24 cellular contexts compared by ENCODE assay signal in the genomic region with DNA sequence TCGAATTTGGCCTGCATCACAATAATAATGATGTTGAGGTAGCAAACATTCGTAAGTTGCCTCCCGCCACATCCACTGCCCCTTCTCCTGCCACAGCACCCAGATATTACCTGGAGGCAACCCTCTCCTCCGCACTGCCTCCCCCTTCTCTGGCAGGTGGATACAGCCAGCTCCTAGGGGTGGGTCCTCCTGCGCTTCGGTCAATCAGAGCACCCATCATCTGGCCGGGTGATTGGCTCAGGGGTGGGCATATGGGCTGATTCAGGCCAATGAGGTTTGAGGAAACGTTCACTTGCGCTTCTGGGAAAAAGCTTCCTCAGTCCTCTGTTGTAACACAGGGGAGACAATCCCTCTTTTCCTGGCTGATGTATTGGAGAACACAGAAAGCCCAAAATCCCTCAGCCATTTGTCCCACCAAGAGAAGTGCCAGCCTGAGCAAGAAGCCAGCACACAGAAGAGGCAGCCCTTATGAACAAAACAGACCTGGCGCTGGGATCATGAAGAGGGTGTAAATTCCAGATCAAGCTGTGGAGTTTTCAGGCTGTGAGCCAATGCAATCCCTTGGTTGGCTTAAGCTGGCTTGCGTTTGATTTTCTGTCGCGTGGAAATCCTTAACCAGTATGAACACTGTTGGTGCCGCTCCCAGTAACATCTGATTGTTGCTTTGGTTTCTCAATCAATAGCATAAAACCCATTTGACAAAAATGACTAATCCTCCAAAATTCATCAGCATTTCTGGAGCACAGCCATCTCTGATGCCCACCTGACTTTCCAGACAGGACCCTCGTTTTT.
DNase-seq lines count a peak whose midpoint lies in the region; ATAC-seq, FAIRE-seq and TF ChIP-seq lines count a peak whose summit lies in the region.
"Had no signal": no experiment of that assay in that cellular context is flagged by ENCODE, and none has a peak within 500 bp of the region (broad histone marks: within the 10 kb centered on the region; RNA-seq: fewer than 3 reads in every experiment).

No MANE protein-coding gene starts in this region.

- peaks cover 64% of the 10 kb centered on the region for H3K4me1 Mint-ChIP-seq in activated naive CD8-positive, alpha-beta T cell treated with anti-CD3 and anti-CD28 coated beads for 36 hours
- H3K4me1 Mint-ChIP-seq in activated naive CD8-positive, alpha-beta T cell treated with anti-CD3 and anti-CD28 coated beads, Interleukin-2, amount 50 U/mL, for 24 hours, result peaks cover 66% of the 10 kb centered on the region

- DNase-seq in activated naive CD8-positive, alpha-beta T cell treated with anti-CD3 and anti-CD28 coated beads for 36 hours, result no peak
- no peak for DNase-seq in activated naive CD8-positive, alpha-beta T cell treated with anti-CD3 and anti-CD28 coated beads, Interleukin-2, amount 50 U/mL, for 24 hours
- DNase-seq in NCI-H2227 (lab: John Stamatoyannopoulos, UW; ENCODE audit: unreplicated experiment) (peak; percentile 56), cerebellum (ENCODE audit: low spot score) (peak; percentile 90), kidney (no peak), DMS 273 treated with DMSO at 0.1 percent for 48 hours (lab: John Stamatoyannopoulos, UW) (no peak)
- DNase-seq: ACHN; activated CD4-positive, alpha-beta T cell treated with anti-CD3 and anti-CD28 coated beads, Interleukin-2, amount 50 U/mL, for 1 hour; activated effector memory CD4-positive, alpha-beta T cell treated with Interleukin-2 at 50 U/mL for 16 hours; Calu3; colonic mucosa; H7; NCI-H1436 treated with DMSO at 0.1 percent for 48 hours; NCI-H345; NK-92 treated with Interleukin-12 subunit alpha and Interleukin-12 subunit beta, amount 100 ng/mL, for 24 hours; Peyer's patch; T-helper 17 cell had no signal

- H3K9me3 ChIP-seq in skeletal muscle satellite cell (replicated peaks; ENCODE audit: low read length) (no peaks in the 10 kb centered on the region), kidney (ENCODE audit: control insufficient read depth in 1 of 2, low read length in 2 of 2) (no peaks in the 10 kb centered on the region)
- H3K9me3 ChIP-seq: colonic mucosa, Peyer's patch, vagina had no signal

- H3K27me3 ChIP-seq in skeletal muscle satellite cell (ENCODE audit: control insufficient read depth, insufficient read depth, low read length), result no peaks in the 10 kb centered on the region
- H3K27me3 ChIP-seq: colonic mucosa, Peyer's patch, vagina had no signal

- intact Hi-C loops in kidney (cut with DNase I), result no loop called here

- H3K36me3 ChIP-seq in skeletal muscle satellite cell (ENCODE audit: insufficient read depth, low read length) (no peaks in the 10 kb centered on the region), kidney (ENCODE audit: control insufficient read depth in 1 of 2, insufficient read depth in 2 of 2, low read length in 2 of 2) (no peaks in the 10 kb centered on the region)
- H3K36me3 ChIP-seq: colonic mucosa, Peyer's patch, vagina had no signal

- H3K27ac Mint-ChIP-seq in activated naive CD8-positive, alpha-beta T cell treated with anti-CD3 and anti-CD28 coated beads for 36 hours, result peak overlapping the region; percentile 32
- H3K27ac Mint-ChIP-seq in activated naive CD8-positive, alpha-beta T cell treated with anti-CD3 and anti-CD28 coated beads, Interleukin-2, amount 50 U/mL, for 24 hours, result no peak overlapping the region
- H3K27ac Mint-ChIP-seq: nephron had no signal

- no peak overlapping the region for H3K4me3 ChIP-seq in skeletal muscle satellite cell (ENCODE audit: low read length)
- no peak overlapping the region for H3K4me3 ChIP-seq in kidney (ENCODE audit: low read length in 2 of 2)
- H3K4me3 ChIP-seq: colonic mucosa, Peyer's patch, vagina had no signal

- no peak for FAIRE-seq in kidney (lab: Jason Lieb, UNC)

- H3K4me2 ChIP-seq in skeletal muscle satellite cell (ENCODE audit: low read length), result peak overlapping the region; percentile 26

- H3K36me3 Mint-ChIP-seq in activated naive CD8-positive, alpha-beta T cell treated with anti-CD3 and anti-CD28 coated beads for 36 hours, result peaks cover 9% of the 10 kb centered on the region
- peaks cover 1% of the 10 kb centered on the region for H3K36me3 Mint-ChIP-seq in activated naive CD8-positive, alpha-beta T cell treated with anti-CD3 and anti-CD28 coated beads, Interleukin-2, amount 50 U/mL, for 24 hours (ENCODE audit: low read depth)
- H3K36me3 Mint-ChIP-seq: brain had no signal

- no peak overlapping the region for H3K27ac ChIP-seq in kidney (ENCODE audit: low read depth in 2 of 2, low read length in 2 of 2)
- H3K27ac ChIP-seq: colonic mucosa, Peyer's patch, vagina, VCaP had no signal

- no peak for TF ChIP-seq CTCF in kidney (IDR thresholded peaks at IDR 0.05; ENCODE audit: borderline replicate concordance, extremely low read depth, insufficient read depth)

- H3K9ac ChIP-seq in skeletal muscle satellite cell (ENCODE audit: low read depth, low read length), result no peak overlapping the region
- no peak overlapping the region for H3K9ac ChIP-seq in kidney (ENCODE audit: low read length in 2 of 2)

- H3K9me3 Mint-ChIP-seq in activated naive CD8-positive, alpha-beta T cell treated with anti-CD3 and anti-CD28 coated beads for 36 hours, result peaks cover 5% of the 10 kb centered on the region
- peaks cover 4% of the 10 kb centered on the region for H3K9me3 Mint-ChIP-seq in activated naive CD8-positive, alpha-beta T cell treated with anti-CD3 and anti-CD28 coated beads, Interleukin-2, amount 50 U/mL, for 24 hours
- H3K9me3 Mint-ChIP-seq: IgD-negative memory B cell, nephron had no signal

- no peak for ATAC-seq in activated naive CD8-positive, alpha-beta T cell treated with anti-CD3 and anti-CD28 coated beads, Interleukin-2, amount 50 U/mL, for 24 hours
- ATAC-seq in HG03469 (IDR thresholded peaks at IDR 0.05; ENCODE audit: unreplicated experiment), result no peak
- ATAC-seq: T-helper 17 cell had no signal

- no peaks in the 10 kb centered on the region for H3K27me3 Mint-ChIP-seq in activated naive CD8-positive, alpha-beta T cell treated with anti-CD3 and anti-CD28 coated beads for 36 hours
- peaks cover 2% of the 10 kb centered on the region for H3K27me3 Mint-ChIP-seq in activated naive CD8-positive, alpha-beta T cell treated with anti-CD3 and anti-CD28 coated beads, Interleukin-2, amount 50 U/mL, for 24 hours
- H3K27me3 Mint-ChIP-seq: IgD-negative memory B cell, T-helper 17 cell had no signal

- H3K4me1 ChIP-seq in skeletal muscle satellite cell (ENCODE audit: control insufficient read depth, insufficient read depth, low read length) (peaks cover 27% of the 10 kb centered on the region), kidney (ENCODE audit: control insufficient read depth in 1 of 2, insufficient read depth in 1 of 2, low read depth in 1 of 2, low read length in 2 of 2) (no peaks in the 10 kb centered on the region)
- H3K4me1 ChIP-seq: colonic mucosa, vagina had no signal

- no peak overlapping the region for H3K4me3 Mint-ChIP-seq in activated naive CD8-positive, alpha-beta T cell treated with anti-CD3 and anti-CD28 coated beads for 36 hours
- H3K4me3 Mint-ChIP-seq in activated naive CD8-positive, alpha-beta T cell treated with anti-CD3 and anti-CD28 coated beads, Interleukin-2, amount 50 U/mL, for 24 hours, result no peak overlapping the region
- H3K4me3 Mint-ChIP-seq: brain, IgD-negative memory B cell, nephron, T-helper 17 cell had no signal

Comparison
In these comparisons a context has a peak if more than half of its experiments do, and no peak if none do; other contexts are left out.
1. DNase-seq: peak in NCI-H2227 (single experiment) and cerebellum (single experiment); none in activated naive CD8-positive, alpha-beta T cell treated with anti-CD3 and anti-CD28 coated beads for 36 hours (single experiment), activated naive CD8-positive, alpha-beta T cell treated with anti-CD3 and anti-CD28 coated beads, Interleukin-2, amount 50 U/mL, for 24 hours (single experiment), kidney (single experiment) and DMS 273 treated with DMSO at 0.1 percent for 48 hours (single experiment).